ENCODE assay signal across 15 cellular contexts in the genomic region with DNA sequence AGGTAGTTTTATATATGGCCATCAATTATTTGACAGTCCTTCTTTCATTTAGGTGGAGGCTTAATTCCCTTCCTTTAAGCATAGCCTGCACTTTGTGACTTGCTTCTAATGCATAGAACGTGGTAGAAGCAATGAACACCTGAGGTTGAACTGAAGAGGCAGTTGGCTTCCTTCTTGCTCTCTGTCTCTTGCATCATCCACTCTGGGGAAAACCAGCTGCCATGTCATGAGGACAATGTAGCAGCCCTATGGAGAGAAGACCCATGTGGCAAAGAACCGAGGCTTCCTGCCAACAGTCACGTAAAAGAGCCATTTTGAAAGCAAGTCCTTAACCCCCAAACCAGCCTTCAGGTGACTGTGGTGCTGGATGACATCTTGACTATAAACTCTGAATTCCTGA. TPM values are rescaled to one million over a fixed set of nuclear protein-coding genes. Genes with fewer than 3 reads are reported as not detected.
DNase-seq lines count a peak whose midpoint lies in the region; ATAC-seq lines count a peak whose summit lies in the region.
"Had no signal": no experiment of that assay in that cellular context is flagged by ENCODE, and none has a peak within 500 bp of the region (broad histone marks: within the 10 kb centered on the region; RNA-seq: fewer than 3 reads in every experiment).

No MANE protein-coding gene starts in this region.

- H4K20me1 ChIP-seq in Karpas-422 (ENCODE audit: insufficient read depth, low read depth, low read length): no peaks in the 10 kb centered on the region

- no peaks in the 10 kb centered on the region for H3K4me1 ChIP-seq in Karpas-422 (ENCODE audit: low read length)

- no peak for ATAC-seq in HG03159 (IDR thresholded peaks at IDR 0.05; ENCODE audit: unreplicated experiment)
- ATAC-seq: SK-N-SH treated with all-trans-retinoic acid at 6 μM for 48 hours had no signal

- H3K9me2 ChIP-seq in Karpas-422 (replicated peaks; ENCODE audit: insufficient read depth, low read length): no peaks in the 10 kb centered on the region

- H3K9me3 ChIP-seq in Karpas-422 (ENCODE audit: low read length): no peaks in the 10 kb centered on the region; the same call in 1 of the 2 replicates

- no peaks in the 10 kb centered on the region for H3K36me3 ChIP-seq in Karpas-422 (ENCODE audit: insufficient read depth, low read length)

- no peaks in the 10 kb centered on the region for H3K79me2 ChIP-seq in Karpas-422 (ENCODE audit: low read length)

- no peak overlapping the region for H3K27ac ChIP-seq in Karpas-422 (ENCODE audit: low read length)

- H2AFZ ChIP-seq in Karpas-422 (ENCODE audit: low read length): 0 out of 2 replicates have a peak overlapping the region, but pooled peaks have one; percentile 0

- H3K27me3 ChIP-seq in Karpas-422 (ENCODE audit: low read length): no peaks in the 10 kb centered on the region

- peak; percentile 17 for DNase-seq in activated CD8-positive, alpha-beta memory T cell treated with anti-CD3 and anti-CD28 coated beads, Interleukin-2, amount 50 U/mL, for 48 hours
- no peak for DNase-seq in activated CD8-positive, alpha-beta memory T cell treated with anti-CD3 and anti-CD28 coated beads, Interleukin-2, amount 50 U/mL, for 4 hours
- DNase-seq in Karpas-422: no peak
- DNase-seq in OCI-M1 (lab: John Stamatoyannopoulos, UW): peak; percentile 4
- DNase-seq in stimulated activated CD8-positive, alpha-beta memory T cell treated with anti-CD3 and anti-CD28 coated beads, Interleukin-4, amount 100 ng/mL, for 48 hours: peak; percentile 5
- DNase-seq in kidney glomerular epithelial cell (lab: John Stamatoyannopoulos, UW): no peak
- DNase-seq: Calu3; CD4-positive, alpha-beta T cell; HFFc6; NCI-H1048; NCI-H1694; NCI-H524 had no signal

- no peak overlapping the region for H3K4me2 ChIP-seq in Karpas-422 (ENCODE audit: low read depth, low read length, poor library complexity, severe bottlenecking)

- H3K4me3 ChIP-seq in Karpas-422 (ENCODE audit: low read length): no peak overlapping the region

- no peak overlapping the region for H3K9ac ChIP-seq in Karpas-422 (ENCODE audit: low read length)

RNA-seq across cellular contexts. Expression of gene ATOH8, which starts 46.8 kb away (rescaled TPM):
- not detected in 2 replicates for total RNA-seq in Karpas-422 (2014; rRNA removed; shearing (Covaris generic); ENCODE audit: low replicate concordance)
- total RNA-seq: B cell; CD4-positive, alpha-beta T cell had no signal

Comparison
In these comparisons a context has a peak if more than half of its experiments do, and no peak if none do; other contexts are left out.
1. DNase-seq: peak in activated CD8-positive, alpha-beta memory T cell treated with anti-CD3 and anti-CD28 coated beads, Interleukin-2, amount 50 U/mL, for 48 hours (single experiment), OCI-M1 (single experiment) and stimulated activated CD8-positive, alpha-beta memory T cell treated with anti-CD3 and anti-CD28 coated beads, Interleukin-4, amount 100 ng/mL, for 48 hours (single experiment); none in activated CD8-positive, alpha-beta memory T cell treated with anti-CD3 and anti-CD28 coated beads, Interleukin-2, amount 50 U/mL, for 4 hours (single experiment), Karpas-422 (single experiment) and kidney glomerular epithelial cell (single experiment).